Comparison of ENCODE assay signal across 29 cellular contexts in genomic region chr5:38163636-38164237, GRCh38.
"Had no signal": no experiment of that assay in that cellular context is flagged by ENCODE, and none has a peak within 500 bp of the region (broad histone marks: within the 10 kb centered on the region; RNA-seq: fewer than 3 reads in every experiment).

No MANE protein-coding gene starts in this region.

- H3K27ac ChIP-seq: esophagus muscularis mucosa, ovary, sigmoid colon, stomach, thyroid gland, upper lobe of left lung, vagina had no signal

- H3K4me1 ChIP-seq: esophagus muscularis mucosa, stomach, thyroid gland, upper lobe of left lung, vagina had no signal

- H3K27me3 Mint-ChIP-seq: activated CD4-positive, alpha-beta memory T cell treated with anti-CD3 and anti-CD28 coated beads, Interleukin-2, amount 10 ng/mL, durations not matched to agents 7 days and 5 days; memory B cell; stimulated activated naive B cell treated with anti-CD40 and anti-IgM and Interleukin-4, amounts not matched to agents 10 μg/mL and 1 μg/mL and 100 μg/mL, for 72 hours had no signal

- H3K9me3 ChIP-seq: esophagus muscularis mucosa, ovary, sigmoid colon, stomach, thyroid gland, upper lobe of left lung, vagina had no signal

- H3K4me3 ChIP-seq: esophagus muscularis mucosa, ovary, sigmoid colon, stomach, thyroid gland, upper lobe of left lung, vagina had no signal

- ATAC-seq: activated CD4-positive, CD25-positive, alpha-beta regulatory T cell treated with anti-CD3 and anti-CD28 coated beads, Interleukin-2, amount 50 U/mL, for 24 hours; activated T-cell treated with anti-CD3 and anti-CD28 coated beads, Interleukin-2, amount 50 U/mL, for 4 hours; activated T-helper 17 cell treated with anti-CD3 and anti-CD28 coated beads, Interleukin-2, amount 50 U/mL, for 72 hours; left cardiac atrium; naive thymus-derived CD4-positive, alpha-beta T cell; stimulated activated naive B cell treated with anti-CD40 and anti-IgM and Interleukin-4, amounts not matched to agents 10 μg/mL and 1 μg/mL and 100 μg/mL, for 72 hours had no signal

- H3K27me3 ChIP-seq: esophagus muscularis mucosa, ovary, sigmoid colon, thyroid gland, upper lobe of left lung, vagina had no signal

- DNase-seq: activated CD4-positive, alpha-beta memory T cell treated with anti-CD3 and anti-CD28 coated beads, Interleukin-2, amount 10 ng/mL, durations not matched to agents 7 days and 5 days; activated CD4-positive, alpha-beta T cell treated with anti-CD3 and anti-CD28 coated beads, Interleukin-2, amount 10 ng/mL, durations not matched to agents 7 days and 5 days; activated gamma-delta T cell treated with Interleukin-2 at 50 U/mL for 16 hours; activated naive CD4-positive, alpha-beta T cell treated with anti-CD3 and anti-CD28 coated beads, Interleukin-2, amount 50 U/mL, for 16 hours; activated T-cell treated with anti-CD3 and anti-CD28 coated beads, Interleukin-2, amount 50 U/mL, for 4 hours; amygdala; dermis blood vessel endothelial cell; effector CD4-positive, alpha-beta T cell; glutamatergic neuron; islet precursor cell; left cardiac atrium; midbrain; naive thymus-derived CD4-positive, alpha-beta T cell; ovary; retina; sigmoid colon; stimulated activated CD4-positive, alpha-beta T cell treated with anti-CD3 and anti-CD28 coated beads, Interleukin-15, amount 100 ng/mL, for 24 hours; stimulated activated CD4-positive, alpha-beta T cell treated with anti-CD3 and anti-CD28 coated beads, Interleukin-2, amount 100 ng/mL, for 24 hours; stimulated activated naive B cell treated with anti-CD40 and anti-IgM and Interleukin-4, amounts not matched to agents 10 μg/mL and 1 μg/mL and 100 μg/mL, for 72 hours; stomach; thyroid gland; upper lobe of left lung had no signal

- H3K27ac Mint-ChIP-seq: activated CD4-positive, alpha-beta memory T cell treated with anti-CD3 and anti-CD28 coated beads, Interleukin-2, amount 10 ng/mL, durations not matched to agents 7 days and 5 days; activated CD4-positive, alpha-beta T cell treated with anti-CD3 and anti-CD28 coated beads, Interleukin-2, amount 10 ng/mL, durations not matched to agents 7 days and 5 days; activated T-helper 17 cell treated with anti-CD3 and anti-CD28 coated beads, Interleukin-2, amount 50 U/mL, for 72 hours; memory B cell; naive thymus-derived CD4-positive, alpha-beta T cell; progenitor cell of endocrine pancreas; stimulated activated naive B cell treated with anti-CD40 and anti-IgM and Interleukin-4, amounts not matched to agents 10 μg/mL and 1 μg/mL and 100 μg/mL, for 72 hours had no signal

- H3K36me3 ChIP-seq: esophagus muscularis mucosa, ovary, sigmoid colon, stomach, thyroid gland, upper lobe of left lung, vagina had no signal

- H3K4me1 Mint-ChIP-seq: activated CD4-positive, alpha-beta memory T cell treated with anti-CD3 and anti-CD28 coated beads, Interleukin-2, amount 10 ng/mL, durations not matched to agents 7 days and 5 days; activated CD4-positive, alpha-beta T cell treated with anti-CD3 and anti-CD28 coated beads, Interleukin-2, amount 10 ng/mL, durations not matched to agents 7 days and 5 days; activated T-helper 17 cell treated with anti-CD3 and anti-CD28 coated beads, Interleukin-2, amount 50 U/mL, for 72 hours; central memory CD8-positive, alpha-beta T cell; memory B cell; stimulated activated naive B cell treated with anti-CD40 and anti-IgM and Interleukin-4, amounts not matched to agents 10 μg/mL and 1 μg/mL and 100 μg/mL, for 72 hours had no signal

- H3K4me3 Mint-ChIP-seq: activated CD4-positive, alpha-beta memory T cell treated with anti-CD3 and anti-CD28 coated beads, Interleukin-2, amount 10 ng/mL, durations not matched to agents 7 days and 5 days; activated CD4-positive, alpha-beta T cell treated with anti-CD3 and anti-CD28 coated beads, Interleukin-2, amount 10 ng/mL, durations not matched to agents 7 days and 5 days; activated T-cell treated with anti-CD3 and anti-CD28 coated beads, Interleukin-2, amount 50 U/mL, for 4 hours; activated T-helper 17 cell treated with anti-CD3 and anti-CD28 coated beads, Interleukin-2, amount 50 U/mL, for 72 hours; central memory CD8-positive, alpha-beta T cell; memory B cell; naive thymus-derived CD4-positive, alpha-beta T cell; stimulated activated naive B cell treated with anti-CD40 and anti-IgM and Interleukin-4, amounts not matched to agents 10 μg/mL and 1 μg/mL and 100 μg/mL, for 72 hours had no signal

- H3K9me3 Mint-ChIP-seq: activated CD4-positive, alpha-beta memory T cell treated with anti-CD3 and anti-CD28 coated beads, Interleukin-2, amount 10 ng/mL, durations not matched to agents 7 days and 5 days; activated CD4-positive, alpha-beta T cell treated with anti-CD3 and anti-CD28 coated beads, Interleukin-2, amount 10 ng/mL, durations not matched to agents 7 days and 5 days had no signal

- H3K36me3 Mint-ChIP-seq: memory B cell; naive thymus-derived CD4-positive, alpha-beta T cell; stimulated activated naive B cell treated with anti-CD40 and anti-IgM and Interleukin-4, amounts not matched to agents 10 μg/mL and 1 μg/mL and 100 μg/mL, for 72 hours had no signal
